1 cellular context compared by ENCODE assay signal in genomic region chr7:132004528-132004927, GRCh38.
TF ChIP-seq lines count a peak whose summit lies in the region.

No MANE protein-coding gene starts in this region.

TF ChIP-seq in WTC11, 78 proteins besides CTCF, POLR2A, EP300 and RAD21 (continued from another document):
- TF ChIP-seq MYBL2 (CRISPR knock-in tag; IDR thresholded peaks at IDR 0.05), result no peak
- no peak for TF ChIP-seq NFATC4 (CRISPR knock-in tag; IDR thresholded peaks at IDR 0.05)
- no peak for TF ChIP-seq ZBTB43 (CRISPR knock-in tag; IDR thresholded peaks at IDR 0.05)
- TF ChIP-seq FOXP1 (CRISPR knock-in tag; IDR thresholded peaks at IDR 0.05; ENCODE audit: borderline replicate concordance), result no peak
- no peak for TF ChIP-seq ZNF317 (CRISPR knock-in tag; IDR thresholded peaks at IDR 0.05; ENCODE audit: borderline replicate concordance, low read depth)
